8 cellular contexts compared by ENCODE assay signal in the genomic region with DNA sequence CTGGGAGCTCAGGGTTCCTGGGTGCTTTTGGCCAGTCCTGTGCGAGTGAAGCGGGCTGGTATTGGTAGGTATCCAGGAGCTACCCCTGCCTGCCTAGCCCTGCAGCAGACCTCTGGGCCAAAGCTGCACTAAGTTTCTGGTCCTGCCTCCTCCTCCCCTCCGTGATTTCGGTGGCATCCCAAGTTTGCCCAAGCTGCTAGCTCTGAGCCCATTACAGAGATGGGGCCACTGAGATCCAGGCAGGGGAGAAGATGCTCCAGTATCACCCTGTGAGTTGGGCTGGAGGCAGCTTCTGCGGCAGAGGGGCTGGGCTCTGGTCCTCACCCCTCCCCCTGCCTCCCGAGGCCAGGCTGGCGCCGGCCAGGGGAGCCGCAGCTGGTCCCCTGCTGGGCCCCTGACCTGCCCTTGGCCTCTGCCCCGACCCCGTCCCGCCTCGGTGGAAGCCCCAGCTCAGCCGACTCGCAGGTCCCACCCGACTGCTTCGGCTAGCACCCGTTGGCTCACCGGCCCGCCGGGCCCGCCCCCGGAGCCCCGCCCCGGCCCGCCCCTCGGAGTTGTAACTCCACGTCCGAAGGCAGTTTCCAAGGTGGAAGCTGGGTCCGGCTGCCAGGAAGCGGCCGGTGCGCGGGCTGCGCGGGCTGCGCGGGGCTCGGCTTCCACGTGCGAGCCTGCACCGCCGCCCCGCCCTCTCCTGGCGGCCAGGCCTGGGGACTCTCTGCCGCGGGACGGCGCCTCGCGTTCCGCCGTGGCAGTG. TPM values are rescaled to one million over a fixed set of nuclear protein-coding genes. Genes with fewer than 3 reads are reported as not detected.
DNase-seq lines count a peak whose midpoint lies in the region; ATAC-seq, FAIRE-seq and TF ChIP-seq lines count a peak whose summit lies in the region.

A gene with protein sequence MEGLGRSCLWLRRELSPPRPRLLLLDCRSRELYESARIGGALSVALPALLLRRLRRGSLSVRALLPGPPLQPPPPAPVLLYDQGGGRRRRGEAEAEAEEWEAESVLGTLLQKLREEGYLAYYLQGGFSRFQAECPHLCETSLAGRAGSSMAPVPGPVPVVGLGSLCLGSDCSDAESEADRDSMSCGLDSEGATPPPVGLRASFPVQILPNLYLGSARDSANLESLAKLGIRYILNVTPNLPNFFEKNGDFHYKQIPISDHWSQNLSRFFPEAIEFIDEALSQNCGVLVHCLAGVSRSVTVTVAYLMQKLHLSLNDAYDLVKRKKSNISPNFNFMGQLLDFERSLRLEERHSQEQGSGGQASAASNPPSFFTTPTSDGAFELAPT (plus strand): TSS at position 584 of the 754 bp plus-strand sequence. CDS start 751 bp downstream, outside the sequence.

- H3K4me1 Mint-ChIP-seq in activated naive CD8-positive, alpha-beta T cell (ENCODE audit: low read depth), result peaks cover 5% of the 10 kb centered on the region
- peaks cover 5% of the 10 kb centered on the region for H3K4me1 Mint-ChIP-seq in activated naive CD8-positive, alpha-beta T cell treated with anti-CD3 and anti-CD28 coated beads, Interleukin-2, amount 50 U/mL, for 24 hours

- intact Hi-C loops in gastrocnemius medialis (cut with DNase I; ENCODE audit: low total_unique reads), result no loop called here

- no peaks in the 10 kb centered on the region for H3K36me3 Mint-ChIP-seq in activated naive CD8-positive, alpha-beta T cell
- H3K36me3 Mint-ChIP-seq in activated naive CD8-positive, alpha-beta T cell treated with anti-CD3 and anti-CD28 coated beads, Interleukin-2, amount 50 U/mL, for 24 hours (ENCODE audit: low read depth), result no peaks in the 10 kb centered on the region

- no peak for FAIRE-seq in urothelium cell line (lab: Jason Lieb, UNC)

- H3K27ac Mint-ChIP-seq in activated naive CD8-positive, alpha-beta T cell, result peak within 1 kb of the TSS; percentile 66
- H3K27ac Mint-ChIP-seq in activated naive CD8-positive, alpha-beta T cell treated with anti-CD3 and anti-CD28 coated beads, Interleukin-2, amount 50 U/mL, for 24 hours, result no peak within 1 kb of the TSS

- ATAC-seq in activated naive CD8-positive, alpha-beta T cell treated with anti-CD3 and anti-CD28 coated beads, Interleukin-2, amount 50 U/mL, for 24 hours, result no peak
- no peak for ATAC-seq in gastrocnemius medialis
- ATAC-seq in GM18519 (IDR thresholded peaks at IDR 0.05; ENCODE audit: low FRiP score, unreplicated experiment), result no peak
- ATAC-seq in HG03135 (IDR thresholded peaks at IDR 0.05; ENCODE audit: unreplicated experiment), result no peak

- H3K27ac ChIP-seq in iPS-18a (ENCODE audit: low read length) (no peak within 1 kb of the TSS), gastrocnemius medialis (no peak within 1 kb of the TSS)

- no peak for DNase-seq in activated naive CD8-positive, alpha-beta T cell treated with anti-CD3 and anti-CD28 coated beads, Interleukin-2, amount 50 U/mL, for 24 hours
- DNase-seq in UCSD-AML1 (lab: John Stamatoyannopoulos, UW; ENCODE audit: unreplicated experiment) (peak; percentile 32), urothelium cell line (ENCODE audit: low spot score) (peak; percentile 75), gastrocnemius medialis (no peak)

- H3K9ac ChIP-seq in iPS-18a (ENCODE audit: low read length), result no peak within 1 kb of the TSS

- no peak for TF ChIP-seq POLR2A in gastrocnemius medialis (IDR thresholded peaks at IDR 0.05)

- H3K27me3 Mint-ChIP-seq in activated naive CD8-positive, alpha-beta T cell, result peaks cover 7% of the 10 kb centered on the region
- peaks cover 32% of the 10 kb centered on the region for H3K27me3 Mint-ChIP-seq in activated naive CD8-positive, alpha-beta T cell treated with anti-CD3 and anti-CD28 coated beads, Interleukin-2, amount 50 U/mL, for 24 hours

- in situ Hi-C loops in gastrocnemius medialis (cut with MboI; ENCODE audit: low sequenced_read_pairs in 4 of 4), result no loop called here

- no peak for TF ChIP-seq CTCF in gastrocnemius medialis (IDR thresholded peaks at IDR 0.05 in 4 of 5, conservative IDR thresholded peaks at IDR 0.05 in 1 of 5)

- H3K27me3 ChIP-seq in iPS-18a (ENCODE audit: control insufficient read depth, insufficient read depth, low read length) (peaks cover 73% of the 10 kb centered on the region), gastrocnemius medialis (peaks cover 18 to 65% (median 44%) of the 10 kb centered on the region in 3 donors)

- H3K4me1 ChIP-seq in iPS-18a (ENCODE audit: control insufficient read depth, low read depth, low read length) (no peaks in the 10 kb centered on the region), gastrocnemius medialis (peaks cover 0 to 7% of the 10 kb centered on the region in 2 donors)

- H3K9me3 ChIP-seq in iPS-18a (ENCODE audit: control insufficient read depth, low read depth, low read length) (no peaks in the 10 kb centered on the region), gastrocnemius medialis (no peaks in the 10 kb centered on the region)

- H3K9me3 Mint-ChIP-seq in activated naive CD8-positive, alpha-beta T cell (ENCODE audit: low read depth), result no peaks in the 10 kb centered on the region
- no peaks in the 10 kb centered on the region for H3K9me3 Mint-ChIP-seq in activated naive CD8-positive, alpha-beta T cell treated with anti-CD3 and anti-CD28 coated beads, Interleukin-2, amount 50 U/mL, for 24 hours

- H3K36me3 ChIP-seq in iPS-18a (ENCODE audit: control insufficient read depth, low read depth, low read length) (no peaks in the 10 kb centered on the region), gastrocnemius medialis (no peaks in the 10 kb centered on the region)

- H3K4me3 Mint-ChIP-seq in activated naive CD8-positive, alpha-beta T cell, result peak within 1 kb of the TSS; percentile 30
- no peak within 1 kb of the TSS for H3K4me3 Mint-ChIP-seq in activated naive CD8-positive, alpha-beta T cell treated with anti-CD3 and anti-CD28 coated beads, Interleukin-2, amount 50 U/mL, for 24 hours

- H3K4me3 ChIP-seq in iPS-18a (ENCODE audit: low read length) (peak within 1 kb of the TSS; percentile 9), gastrocnemius medialis (no peak within 1 kb of the TSS)

RNA-seq across cellular contexts. Expression of the gene that starts here (rescaled TPM):
- not detected for total RNA-seq in gastrocnemius medialis

Comparison
In these comparisons a context has a peak if more than half of its experiments do, and no peak if none do; other contexts are left out.
1. DNase-seq: peak in UCSD-AML1 (single experiment) and urothelium cell line (single experiment); none in activated naive CD8-positive, alpha-beta T cell treated with anti-CD3 and anti-CD28 coated beads, Interleukin-2, amount 50 U/mL, for 24 hours (single experiment) and gastrocnemius medialis (0 of 2).